ENCODE assay signal across 11 cellular contexts in the genomic region with DNA sequence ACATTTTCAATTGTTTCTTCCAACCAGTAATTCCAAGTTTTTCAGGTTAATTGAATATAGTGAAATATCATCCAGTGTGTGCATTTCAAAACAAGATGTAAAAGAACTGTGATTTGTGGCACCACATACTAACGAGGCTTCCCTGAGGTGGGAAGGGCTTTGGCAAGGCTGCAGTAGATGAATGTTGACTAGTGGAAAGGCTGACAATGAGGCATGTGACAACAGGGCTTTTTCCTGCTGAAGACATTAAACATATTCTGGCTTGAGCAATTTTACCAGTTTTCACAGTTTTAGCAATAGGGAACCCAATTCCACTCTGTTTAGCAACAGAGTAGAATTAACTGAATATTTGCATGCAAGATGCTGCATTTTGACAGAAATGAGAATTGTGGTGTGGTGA.
"Had no signal": no experiment of that assay in that cellular context is flagged by ENCODE, and none has a peak within 500 bp of the region (broad histone marks: within the 10 kb centered on the region; RNA-seq: fewer than 3 reads in every experiment).

No MANE protein-coding gene starts in this region.

- H3K27me3 Mint-ChIP-seq: activated CD4-positive, alpha-beta T cell treated with anti-CD3 and anti-CD28 coated beads for 36 hours; activated CD8-positive, alpha-beta T cell treated with anti-CD3 and anti-CD28 coated beads for 36 hours; activated naive CD4-positive, alpha-beta T cell treated with anti-CD3 and anti-CD28 coated beads, Interleukin-2, amount 50 U/mL, for 24 hours; naive B cell; stimulated activated naive CD8-positive, alpha-beta T cell treated with anti-CD3 and anti-CD28 coated beads, Interleukin-15, Interleukin-2, amounts not matched to agents 100 ng/mL and 50 ng/mL, for 24 hours had no signal

- H3K27ac Mint-ChIP-seq: activated CD4-positive, alpha-beta T cell treated with anti-CD3 and anti-CD28 coated beads for 36 hours; activated CD8-positive, alpha-beta T cell treated with anti-CD3 and anti-CD28 coated beads for 36 hours; activated naive CD4-positive, alpha-beta T cell treated with anti-CD3 and anti-CD28 coated beads, Interleukin-2, amount 50 U/mL, for 24 hours; naive B cell had no signal

- FAIRE-seq: frontal cortex had no signal

- H3K9me3 Mint-ChIP-seq: activated CD8-positive, alpha-beta T cell treated with anti-CD3 and anti-CD28 coated beads for 36 hours; activated naive CD4-positive, alpha-beta T cell treated with anti-CD3 and anti-CD28 coated beads, Interleukin-2, amount 50 U/mL, for 24 hours; activated T-cell treated with anti-CD3 and anti-CD28 coated beads, Interleukin-2, amount 50 U/mL, for 4 hours; naive B cell; stimulated activated naive CD8-positive, alpha-beta T cell treated with anti-CD3 and anti-CD28 coated beads, Interleukin-15, Interleukin-2, amounts not matched to agents 100 ng/mL and 50 ng/mL, for 24 hours had no signal

- H3K27ac ChIP-seq: upper lobe of left lung, WERI-Rb-1 had no signal

- H3K4me3 Mint-ChIP-seq: activated CD4-positive, alpha-beta T cell treated with anti-CD3 and anti-CD28 coated beads for 36 hours; activated CD8-positive, alpha-beta T cell treated with anti-CD3 and anti-CD28 coated beads for 36 hours; activated naive CD4-positive, alpha-beta T cell treated with anti-CD3 and anti-CD28 coated beads, Interleukin-2, amount 50 U/mL, for 24 hours; activated T-cell treated with anti-CD3 and anti-CD28 coated beads, Interleukin-2, amount 50 U/mL, for 4 hours; naive B cell; stimulated activated naive CD8-positive, alpha-beta T cell treated with anti-CD3 and anti-CD28 coated beads, Interleukin-15, Interleukin-2, amounts not matched to agents 100 ng/mL and 50 ng/mL, for 24 hours had no signal

- H3K27me3 ChIP-seq: heart right ventricle, upper lobe of left lung had no signal

- H3K36me3 Mint-ChIP-seq: activated naive CD4-positive, alpha-beta T cell treated with anti-CD3 and anti-CD28 coated beads, Interleukin-2, amount 50 U/mL, for 24 hours had no signal

- H3K4me3 ChIP-seq: heart right ventricle, smooth muscle cell, upper lobe of left lung had no signal

- ATAC-seq: activated T-cell treated with anti-CD3 and anti-CD28 coated beads, Interleukin-2, amount 50 U/mL, for 4 hours had no signal

- H3K4me2 ChIP-seq: smooth muscle cell had no signal

- H3K9me3 ChIP-seq: heart right ventricle, upper lobe of left lung had no signal
